8 cellular contexts compared by ENCODE assay signal in the genomic region with DNA sequence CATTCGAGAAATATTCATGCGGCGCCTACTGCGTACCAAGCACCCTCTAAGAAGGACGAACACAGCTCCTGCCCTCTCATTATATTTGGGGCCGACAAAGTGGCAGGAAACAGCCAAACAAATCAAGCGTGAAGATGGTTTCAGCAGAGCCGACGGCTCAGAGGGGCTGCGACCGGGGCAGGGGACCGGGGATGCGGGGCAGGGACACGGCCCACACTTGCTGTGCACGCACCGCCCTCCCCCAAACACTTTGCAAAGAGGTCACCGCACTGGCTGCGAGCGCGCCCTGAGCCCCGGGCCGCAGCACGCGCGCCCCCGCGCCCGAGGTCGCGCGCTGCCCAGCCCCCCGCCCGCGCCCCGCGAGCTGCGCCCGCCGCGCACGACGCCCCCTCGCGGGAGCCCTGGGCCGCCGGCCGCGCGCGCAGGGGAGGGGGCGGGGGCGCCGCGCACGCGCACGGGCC. TPM values are rescaled to one million over a fixed set of nuclear protein-coding genes. Genes with fewer than 3 reads are reported as not detected.
DNase-seq lines count a peak whose midpoint lies in the region; ATAC-seq and TF ChIP-seq lines count a peak whose summit lies in the region.

No MANE protein-coding gene starts in this region.

- H3K36me3 ChIP-seq in gastrocnemius medialis, result no peaks in the 10 kb centered on the region

- DNase-seq in activated CD4-positive, alpha-beta T cell treated with anti-CD3 and anti-CD28 coated beads, Interleukin-2, amount 10 ng/mL, durations not matched to agents 24 days and 14 days, result peak; percentile 68
- DNase-seq in activated CD4-positive, alpha-beta T cell treated with anti-CD3 and anti-CD28 coated beads, Interleukin-2, amount 50 U/mL, for 4 hours, result no peak
- DNase-seq in NCI-H1694 treated with DMSO at 0.1 percent for 48 hours (lab: John Stamatoyannopoulos, UW), result peak; percentile 61
- DNase-seq in hippocampal formation (lab: John Stamatoyannopoulos, UW), result peak; percentile 41 to 45
- no peak for DNase-seq in gastrocnemius medialis

- H3K27ac ChIP-seq in angular gyrus (ENCODE audit: low read depth, low read length), result peak overlapping the region; percentile 96
- H3K27ac ChIP-seq in gastrocnemius medialis, result peak overlapping the region; percentile 72 to 81 (median 76)

- no peaks in the 10 kb centered on the region for H3K9me3 Mint-ChIP-seq in activated CD4-positive, alpha-beta T cell treated with anti-CD3 and anti-CD28 coated beads, Interleukin-2, amount 10 ng/mL, durations not matched to agents 24 days and 14 days

- TF ChIP-seq CTCF in gastrocnemius medialis (IDR thresholded peaks at IDR 0.05 in 4 of 5, conservative IDR thresholded peaks at IDR 0.05 in 1 of 5), result no peak

- in situ Hi-C loops in gastrocnemius medialis (cut with MboI; ENCODE audit: low sequenced_read_pairs in 4 of 4), result no loop called here

- intact Hi-C loops in activated CD4-positive, alpha-beta T cell treated with anti-CD3 and anti-CD28 coated beads, Interleukin-2, amount 10 ng/mL, durations not matched to agents 24 days and 14 days (cut with micrococcal nuclease), result no loop called here
- intact Hi-C loops in gastrocnemius medialis (cut with DNase I; ENCODE audit: low total_unique reads), result loop anchor here (1.0 to 10.0 kb wide), 2 partner anchors 30 to 285 kb away; a partner anchor contains a TSS

- no peaks in the 10 kb centered on the region for H3K9me3 ChIP-seq in gastrocnemius medialis

- peak overlapping the region; percentile 68 for H3K4me3 Mint-ChIP-seq in activated CD4-positive, alpha-beta T cell treated with anti-CD3 and anti-CD28 coated beads, Interleukin-2, amount 10 ng/mL, durations not matched to agents 24 days and 14 days

- peaks cover 7% of the 10 kb centered on the region for H3K4me1 Mint-ChIP-seq in activated CD4-positive, alpha-beta T cell treated with anti-CD3 and anti-CD28 coated beads, Interleukin-2, amount 10 ng/mL, durations not matched to agents 24 days and 14 days

- H3K27me3 ChIP-seq in gastrocnemius medialis, result no peaks in the 10 kb centered on the region

- no peaks in the 10 kb centered on the region for H3K36me3 Mint-ChIP-seq in activated CD4-positive, alpha-beta T cell treated with anti-CD3 and anti-CD28 coated beads, Interleukin-2, amount 10 ng/mL, durations not matched to agents 24 days and 14 days (ENCODE audit: low read depth)

- no peak overlapping the region for H3K27ac Mint-ChIP-seq in activated CD4-positive, alpha-beta T cell treated with anti-CD3 and anti-CD28 coated beads, Interleukin-2, amount 10 ng/mL, durations not matched to agents 24 days and 14 days

- no peak for TF ChIP-seq POLR2A in gastrocnemius medialis (IDR thresholded peaks at IDR 0.05)

- peaks cover 9 to 12% of the 10 kb centered on the region in 2 donors for H3K4me1 ChIP-seq in gastrocnemius medialis

- peak; percentile 77 for ATAC-seq in gastrocnemius medialis
- no peak for ATAC-seq in GM18520 (IDR thresholded peaks at IDR 0.05; ENCODE audit: unreplicated experiment)
- no peak for ATAC-seq in HG02981 (IDR thresholded peaks at IDR 0.05; ENCODE audit: unreplicated experiment)

- H3K4me3 ChIP-seq in gastrocnemius medialis, result peak overlapping the region; percentile 69 to 86 (median 78)

- H3K27me3 Mint-ChIP-seq in activated CD4-positive, alpha-beta T cell treated with anti-CD3 and anti-CD28 coated beads, Interleukin-2, amount 10 ng/mL, durations not matched to agents 24 days and 14 days, result peaks cover 35% of the 10 kb centered on the region

RNA-seq across cellular contexts. Expression of a gene that starts 0.3 kb away (rescaled TPM):
- not detected in 2 replicates for total RNA-seq in activated CD4-positive, alpha-beta T cell treated with anti-CD3 and anti-CD28 coated beads, Interleukin-2, amount 10 ng/mL, durations not matched to agents 24 days and 14 days
- 10 to 100 TPM in 2 of 4 donors, 1 to 10 TPM in 2; 2.8 to 17.2 (median 9.7) TPM for total RNA-seq in gastrocnemius medialis

RNA-seq across cellular contexts. Expression of a gene that starts 30.1 kb away (rescaled TPM):
- total RNA-seq in activated CD4-positive, alpha-beta T cell treated with anti-CD3 and anti-CD28 coated beads, Interleukin-2, amount 10 ng/mL, durations not matched to agents 24 days and 14 days, result 2,129 and 2,132 TPM in 2 replicates
- total RNA-seq in gastrocnemius medialis, result 100 to 1,000 TPM; 261 to 680 (median 391) TPM

RNA-seq across cellular contexts. Expression of a gene that starts 50.0 kb away (rescaled TPM):
- 24.9 and 27.0 TPM in 2 replicates for total RNA-seq in activated CD4-positive, alpha-beta T cell treated with anti-CD3 and anti-CD28 coated beads, Interleukin-2, amount 10 ng/mL, durations not matched to agents 24 days and 14 days
- total RNA-seq in gastrocnemius medialis, result 10 to 100 TPM; 13.3 to 16.3 (median 14.8) TPM

Comparison
In these comparisons a context has a peak if more than half of its experiments do, and no peak if none do; other contexts are left out.
1. DNase-seq: peak in activated CD4-positive, alpha-beta T cell treated with anti-CD3 and anti-CD28 coated beads, Interleukin-2, amount 10 ng/mL, durations not matched to agents 24 days and 14 days (single experiment), NCI-H1694 treated with DMSO at 0.1 percent for 48 hours (single experiment) and hippocampal formation (2 of 2); none in activated CD4-positive, alpha-beta T cell treated with anti-CD3 and anti-CD28 coated beads, Interleukin-2, amount 50 U/mL, for 4 hours (0 of 2) and gastrocnemius medialis (0 of 2).
2. ATAC-seq: peak in gastrocnemius medialis (2 of 2); none in GM18520 (single experiment) and HG02981 (single experiment).